9 cellular contexts compared by ENCODE assay signal in genomic region chr1:94417702-94417961, GRCh38. TPM values are rescaled to one million over a fixed set of nuclear protein-coding genes. Genes with fewer than 3 reads are reported as not detected.
DNase-seq lines count a peak whose midpoint lies in the region; ATAC-seq, FAIRE-seq and TF ChIP-seq lines count a peak whose summit lies in the region.
"Had no signal": no experiment of that assay in that cellular context is flagged by ENCODE, and none has a peak within 500 bp of the region (broad histone marks: within the 10 kb centered on the region; RNA-seq: fewer than 3 reads in every experiment).

No MANE protein-coding gene starts in this region.

- intact Hi-C loops in endothelial cell of umbilical vein (cut with micrococcal nuclease): loop anchor here (5.0 kb wide), 3 partner anchors 380 to 510 kb away; partner anchors contain the start of gene GCLM

- no peaks in the 10 kb centered on the region for H3K36me3 Mint-ChIP-seq in neural progenitor cell

- dilution Hi-C loops in endothelial cell of umbilical vein (cut with MboI; ENCODE audit: extremely low pct_ligation_motif_present, low sequenced_read_pairs): no loop called here

- FAIRE-seq in endothelial cell of umbilical vein (lab: Jason Lieb, UNC): no peak
- FAIRE-seq: D721Med had no signal

- H4K20me1 ChIP-seq in Loucy (ENCODE audit: insufficient read depth, low read length, poor library complexity, severe bottlenecking): peaks cover 31% of the 10 kb centered on the region
- no peaks in the 10 kb centered on the region for H4K20me1 ChIP-seq in endothelial cell of umbilical vein (replicated peaks; ENCODE audit: control insufficient read depth, extremely low read depth, insufficient read depth, low read length)
- H4K20me1 ChIP-seq in neural progenitor cell (ENCODE audit: low read depth): peaks cover 29% of the 10 kb centered on the region

- H3K27ac ChIP-seq in endothelial cell of umbilical vein (ENCODE audit: insufficient read depth, low read depth, low read length) (peak overlapping the region; percentile 83), neural progenitor cell (no peak overlapping the region)

- H3K27me3 ChIP-seq in Loucy (ENCODE audit: insufficient read depth, low read length, poor library complexity, severe bottlenecking) (no peaks in the 10 kb centered on the region), endothelial cell of umbilical vein (ENCODE audit: control insufficient read depth in 2 of 2, insufficient read depth in 2 of 2, low read length in 2 of 2) (peaks cover 4 to 5% of the 10 kb centered on the region in 2 experiments), neural progenitor cell (peaks cover 10% of the 10 kb centered on the region)

- peaks cover 17% of the 10 kb centered on the region for H3K4me1 Mint-ChIP-seq in neural progenitor cell

- no peaks in the 10 kb centered on the region for H3K9me1 ChIP-seq in endothelial cell of umbilical vein (replicated peaks; ENCODE audit: control insufficient read depth, extremely low read depth, insufficient read depth, low read length)

- POLR2A ChIA-PET in endothelial cell of umbilical vein (lab: Charles Lee): no interaction called here

- H2AFZ ChIP-seq in Loucy (ENCODE audit: low read length): peak overlapping the region; percentile 84
- peak overlapping the region; percentile 99 for H2AFZ ChIP-seq in endothelial cell of umbilical vein (ENCODE audit: low read depth, low read length)
- H2AFZ ChIP-seq in neural progenitor cell (replicated peaks): peak overlapping the region; percentile 44

- H3K27ac Mint-ChIP-seq in neural progenitor cell: no peak overlapping the region

- H3K9me3 ChIP-seq in Loucy (ENCODE audit: insufficient read depth, low read depth, low read length) (no peaks in the 10 kb centered on the region), endothelial cell of umbilical vein (replicated peaks; ENCODE audit: control insufficient read depth, insufficient read depth, low read length) (no peaks in the 10 kb centered on the region), neural progenitor cell (ENCODE audit: low read depth) (no peaks in the 10 kb centered on the region)

- H3K4me3 Mint-ChIP-seq in neural progenitor cell: no peak overlapping the region

- H3K79me2 ChIP-seq in Loucy (ENCODE audit: insufficient read depth, low read length): peaks cover 43% of the 10 kb centered on the region
- peaks cover 11% of the 10 kb centered on the region for H3K79me2 ChIP-seq in endothelial cell of umbilical vein (ENCODE audit: control insufficient read depth, insufficient read depth, low read length)
- H3K79me2 ChIP-seq in neural progenitor cell (ENCODE audit: low read depth): peaks cover 40% of the 10 kb centered on the region

- H3K27me3 Mint-ChIP-seq in neural progenitor cell (ENCODE audit: insufficient read depth, low read depth): no peaks in the 10 kb centered on the region

- H3K4me2 ChIP-seq in Loucy (ENCODE audit: low read depth, low read length, poor library complexity, severe bottlenecking): peak overlapping the region; percentile 72
- H3K4me2 ChIP-seq in endothelial cell of umbilical vein (ENCODE audit: insufficient read depth, low read length): peak overlapping the region; percentile 99
- peak overlapping the region; percentile 76 for H3K4me2 ChIP-seq in neural progenitor cell

- H3K9ac ChIP-seq in Loucy (ENCODE audit: low read depth, low read length, poor library complexity, severe bottlenecking) (peak overlapping the region; percentile 73), endothelial cell of umbilical vein (replicated peaks; ENCODE audit: extremely low read depth, insufficient read depth, low read length) (peak overlapping the region; percentile 92), neural progenitor cell (peak overlapping the region; percentile 38)

- H3K9me3 Mint-ChIP-seq in neural progenitor cell: no peaks in the 10 kb centered on the region

- CTCF ChIA-PET in endothelial cell of umbilical vein (lab: Charles Lee): interaction anchor here (1.0 to 1.6 kb wide), 4 partner anchors 11 to 389 kb away, joined by 3 to 4 read pairs (median 3); no protein-coding TSS in a partner anchor

- H3K36me3 ChIP-seq in Loucy (ENCODE audit: insufficient read depth, low read length) (no peaks in the 10 kb centered on the region), endothelial cell of umbilical vein (ENCODE audit: control insufficient read depth in 2 of 2, extremely low read depth in 1 of 2, insufficient read depth in 2 of 2, low read length in 2 of 2) (no peaks in the 10 kb centered on the region), neural progenitor cell (no peaks in the 10 kb centered on the region)

- TF ChIP-seq POLR2A in endothelial cell of umbilical vein (IDR thresholded peaks at IDR 0.05; ENCODE audit: low read depth, low read length): no peak

- no peak for TF ChIP-seq CTCF in AG09309 (IDR thresholded peaks at IDR 0.05; ENCODE audit: control insufficient read depth, insufficient read depth, low read depth, low read length, missing control alignments)
- no peak for TF ChIP-seq CTCF in Loucy (conservative IDR thresholded peaks at IDR 0.05; ENCODE audit: low read length)
- no peak for TF ChIP-seq CTCF in endothelial cell of umbilical vein (IDR thresholded peaks at IDR 0.05; ENCODE audit: extremely low read depth in 1 of 2, insufficient read depth in 1 of 2, low read depth in 1 of 2, low read length in 2 of 2)
- TF ChIP-seq CTCF in neural progenitor cell (IDR thresholded peaks at IDR 0.05): no peak

- DNase-seq in AG09309 (ENCODE audit: low read depth): no peak
- no peak for DNase-seq in endothelial cell of umbilical vein (ENCODE audit: low read depth, low spot score)
- DNase-seq in neural progenitor cell (ENCODE audit: low spot score): no peak
- DNase-seq in Ammon's horn (ENCODE audit: low spot score): no peak

- 0 out of 2 replicates have a peak, but pooled peaks cover 2% of the 10 kb centered on the region for H3F3A ChIP-seq in Loucy (ENCODE audit: low read depth)
- H3F3A ChIP-seq in neural progenitor cell (ENCODE audit: low read depth): no peaks in the 10 kb centered on the region

- BruUV-seq in endothelial cell of umbilical vein (replicated peaks; lab: Mats Ljungman, UMichigan): TSS peak; percentile 57

- peak overlapping the region; percentile 49 for H3K4me3 ChIP-seq in AG09309 (ENCODE audit: control insufficient read depth, low read depth, low read length)
- H3K4me3 ChIP-seq in Loucy (ENCODE audit: low read length, poor library complexity, severe bottlenecking): peak overlapping the region; percentile 86
- H3K4me3 ChIP-seq in endothelial cell of umbilical vein (replicated peaks in 1 of 3; ENCODE audit: insufficient read depth in 1 of 3, low read depth in 1 of 3, low read length in 3 of 3): peak overlapping the region; percentile 80 to 94 (median 87)
- H3K4me3 ChIP-seq in neural progenitor cell: peak overlapping the region; percentile 93

- H3K4me1 ChIP-seq in Loucy (ENCODE audit: insufficient read depth, low read length, poor library complexity, severe bottlenecking) (peaks cover 66% of the 10 kb centered on the region), endothelial cell of umbilical vein (ENCODE audit: control insufficient read depth, extremely low read depth, insufficient read depth, low read length) (peaks cover 27% of the 10 kb centered on the region), neural progenitor cell (peaks cover 26% of the 10 kb centered on the region)

- no peak for ATAC-seq in GM19328 (IDR thresholded peaks at IDR 0.05; ENCODE audit: unreplicated experiment)
- ATAC-seq in HG03342 (IDR thresholded peaks at IDR 0.05; ENCODE audit: unreplicated experiment): no peak
- no peak for ATAC-seq in HG02981 (IDR thresholded peaks at IDR 0.05; ENCODE audit: unreplicated experiment)

- no peaks in the 10 kb centered on the region for H3K9me2 ChIP-seq in Loucy (replicated peaks; ENCODE audit: low read depth, low read length)

TF ChIP-seq in endothelial cell of umbilical vein, 7 proteins besides CTCF, POLR2A, EP300 and RAD21:
- TF ChIP-seq FOS (IDR thresholded peaks at IDR 0.05; ENCODE audit: borderline replicate concordance, insufficient read depth, low read length) (no peak), EZH2 (IDR thresholded peaks at IDR 0.05; ENCODE audit: borderline replicate concordance, low read depth, low read length, severe bottlenecking) (no peak), JUN (IDR thresholded peaks at IDR 0.05; ENCODE audit: borderline replicate concordance, insufficient read depth, insufficient read length, low read depth) (no peak), MAX (IDR thresholded peaks at IDR 0.05; ENCODE audit: insufficient read depth, insufficient read length) (no peak), GATA2 (IDR thresholded peaks at IDR 0.05; ENCODE audit: insufficient read depth, insufficient read length, low read depth, low read length) (no peak), MYC (IDR thresholded peaks at IDR 0.05; ENCODE audit: low read depth, low read length) (no peak), POLR2AphosphoS5 (IDR thresholded peaks at IDR 0.05; ENCODE audit: insufficient read depth, low read depth, low read length) (no peak)

RNA-seq across cellular contexts. Expression of gene ABCD3, which starts 0.6 kb away (rescaled TPM):
- total RNA-seq in endothelial cell of umbilical vein (31.6 and 32.6 TPM in 2 replicates), neural progenitor cell (ENCODE audit: low replicate concordance) (27.3 and 45.1 TPM in 2 replicates)
- 4.6 and 6.3 TPM in 2 replicates for polyA plus RNA-seq in endothelial cell of umbilical vein
- polyA plus RNA-seq in endothelial cell of umbilical vein (2011; cell fraction: cytosol; rRNA removed): 7.3 and 7.6 TPM in 2 replicates
- 18.4 and 24.5 TPM in 2 replicates for polyA plus RNA-seq in endothelial cell of umbilical vein (2011; cell fraction: nucleus; rRNA removed)
- polyA plus RNA-seq in endothelial cell of umbilical vein (2012): 16.4 and 27.7 TPM in 2 replicates
- 10.7 and 13.1 TPM in 2 replicates for polyA minus RNA-seq in endothelial cell of umbilical vein
- 24.8 TPM for polyA minus RNA-seq in endothelial cell of umbilical vein (2011; cell fraction: cytosol; rRNA and poly(A)+ RNA removed)
- polyA minus RNA-seq in endothelial cell of umbilical vein (2011; cell fraction: nucleus; rRNA and poly(A)+ RNA removed): 21.7 and 28.3 TPM in 2 replicates

Comparison
In these comparisons a context has a peak if more than half of its experiments do, and no peak if none do; other contexts are left out.
1. H2AFZ ChIP-seq: peak in every context shown above with its lines; median percentile 99 in endothelial cell of umbilical vein; 84 in Loucy; 44 in neural progenitor cell.
2. H3K9ac ChIP-seq: peak in every context shown above with its lines; median percentile 92 in endothelial cell of umbilical vein; 73 in Loucy; 38 in neural progenitor cell.